Comparison of ENCODE assay signal across 8 cellular contexts in genomic region chr15:31727612-31728011, GRCh38.
"Had no signal": no experiment of that assay in that cellular context is flagged by ENCODE, and none has a peak within 500 bp of the region (broad histone marks: within the 10 kb centered on the region; RNA-seq: fewer than 3 reads in every experiment).

No MANE protein-coding gene starts in this region.

- H3K4me3 ChIP-seq: HAP-1 had no signal

- H3K9me3 ChIP-seq: HAP-1 had no signal

- H3K27ac ChIP-seq: HL-60 had no signal

- ATAC-seq: HCT116, HepG2 had no signal

- H3K36me3 ChIP-seq: HAP-1 had no signal

- DNase-seq: GOT3, H7, HFFc6 had no signal

- H3K4me1 Mint-ChIP-seq: IgD-negative memory B cell had no signal

- H3K27ac Mint-ChIP-seq: HFFc6, IgD-negative memory B cell had no signal

- H3K4me1 ChIP-seq: HAP-1 had no signal

- H3K4me3 Mint-ChIP-seq: HFFc6, IgD-negative memory B cell had no signal
